1 cellular context compared by ENCODE assay signal in genomic region chr2:207775471-207775870, GRCh38.
TF ChIP-seq lines count a peak whose summit lies in the region.

No MANE protein-coding gene starts in this region.

TF ChIP-seq in liver, 16 proteins besides CTCF, POLR2A, EP300 and RAD21 (continued from another document):
- TF ChIP-seq, protein P1, sequence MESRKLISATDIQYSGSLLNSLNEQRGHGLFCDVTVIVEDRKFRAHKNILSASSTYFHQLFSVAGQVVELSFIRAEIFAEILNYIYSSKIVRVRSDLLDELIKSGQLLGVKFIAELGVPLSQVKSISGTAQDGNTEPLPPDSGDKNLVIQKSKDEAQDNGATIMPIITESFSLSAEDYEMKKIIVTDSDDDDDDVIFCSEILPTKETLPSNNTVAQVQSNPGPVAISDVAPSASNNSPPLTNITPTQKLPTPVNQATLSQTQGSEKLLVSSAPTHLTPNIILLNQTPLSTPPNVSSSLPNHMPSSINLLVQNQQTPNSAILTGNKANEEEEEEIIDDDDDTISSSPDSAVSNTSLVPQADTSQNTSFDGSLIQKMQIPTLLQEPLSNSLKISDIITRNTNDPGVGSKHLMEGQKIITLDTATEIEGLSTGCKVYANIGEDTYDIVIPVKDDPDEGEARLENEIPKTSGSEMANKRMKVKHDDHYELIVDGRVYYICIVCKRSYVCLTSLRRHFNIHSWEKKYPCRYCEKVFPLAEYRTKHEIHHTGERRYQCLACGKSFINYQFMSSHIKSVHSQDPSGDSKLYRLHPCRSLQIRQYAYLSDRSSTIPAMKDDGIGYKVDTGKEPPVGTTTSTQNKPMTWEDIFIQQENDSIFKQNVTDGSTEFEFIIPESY (IDR thresholded peaks at IDR 0.05): peak; percentile 81
- peak; percentile 80 to 88 for TF ChIP-seq RXRA (IDR thresholded peaks at IDR 0.05)
- TF ChIP-seq TAF1 (conservative IDR thresholded peaks at IDR 0.05): no peak
TF ChIP-seq in liver: peak in this region for 12.
